Comparison of ENCODE assay signal across 8 cellular contexts in the genomic region with DNA sequence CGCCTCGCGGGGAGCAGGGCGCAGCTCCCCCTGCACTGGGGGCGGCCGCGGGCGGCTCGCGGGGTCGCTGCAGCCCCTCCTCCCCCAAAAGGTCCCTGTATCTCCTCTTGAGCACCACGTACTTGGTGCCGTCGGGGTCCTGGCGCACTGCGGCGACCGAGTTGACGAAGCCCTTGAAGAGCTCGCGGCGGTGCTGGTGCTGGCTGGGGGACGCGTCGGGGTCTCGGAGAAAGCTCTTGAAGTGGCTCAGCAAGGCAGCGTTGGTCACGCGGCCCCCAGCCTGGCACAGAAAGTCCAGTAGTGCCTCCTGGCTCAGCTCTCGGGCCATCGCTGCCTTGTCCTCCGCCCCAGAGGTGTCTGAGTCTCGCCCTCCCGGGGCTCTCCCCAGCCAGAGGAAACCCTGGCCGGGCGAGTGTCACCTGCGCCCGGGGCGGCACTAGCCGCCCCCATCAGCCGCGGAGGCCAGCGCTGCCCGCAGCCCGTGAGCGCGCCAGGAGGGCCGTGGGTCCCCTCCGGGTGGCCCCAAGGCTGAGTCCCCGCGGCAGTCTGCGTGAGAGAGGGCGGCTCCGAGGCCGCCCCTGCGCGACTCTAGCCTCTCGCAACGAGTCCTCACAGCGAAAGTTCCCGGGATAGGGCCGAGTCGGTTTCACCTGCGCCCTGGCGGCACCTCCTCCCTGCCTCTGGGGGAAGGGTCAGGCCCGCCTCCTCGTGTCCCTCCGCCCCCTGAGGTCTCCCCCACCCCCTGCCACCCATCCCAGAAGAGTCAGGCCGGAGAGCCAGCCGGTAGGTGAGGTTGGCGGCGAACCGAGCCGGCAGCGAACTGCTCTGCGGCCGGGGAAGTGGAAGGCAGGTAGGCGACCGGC. TPM values are rescaled to one million over a fixed set of nuclear protein-coding genes. Genes with fewer than 3 reads are reported as not detected.
DNase-seq lines count a peak whose midpoint lies in the region; ATAC-seq, FAIRE-seq and TF ChIP-seq lines count a peak whose summit lies in the region.

A gene with protein sequence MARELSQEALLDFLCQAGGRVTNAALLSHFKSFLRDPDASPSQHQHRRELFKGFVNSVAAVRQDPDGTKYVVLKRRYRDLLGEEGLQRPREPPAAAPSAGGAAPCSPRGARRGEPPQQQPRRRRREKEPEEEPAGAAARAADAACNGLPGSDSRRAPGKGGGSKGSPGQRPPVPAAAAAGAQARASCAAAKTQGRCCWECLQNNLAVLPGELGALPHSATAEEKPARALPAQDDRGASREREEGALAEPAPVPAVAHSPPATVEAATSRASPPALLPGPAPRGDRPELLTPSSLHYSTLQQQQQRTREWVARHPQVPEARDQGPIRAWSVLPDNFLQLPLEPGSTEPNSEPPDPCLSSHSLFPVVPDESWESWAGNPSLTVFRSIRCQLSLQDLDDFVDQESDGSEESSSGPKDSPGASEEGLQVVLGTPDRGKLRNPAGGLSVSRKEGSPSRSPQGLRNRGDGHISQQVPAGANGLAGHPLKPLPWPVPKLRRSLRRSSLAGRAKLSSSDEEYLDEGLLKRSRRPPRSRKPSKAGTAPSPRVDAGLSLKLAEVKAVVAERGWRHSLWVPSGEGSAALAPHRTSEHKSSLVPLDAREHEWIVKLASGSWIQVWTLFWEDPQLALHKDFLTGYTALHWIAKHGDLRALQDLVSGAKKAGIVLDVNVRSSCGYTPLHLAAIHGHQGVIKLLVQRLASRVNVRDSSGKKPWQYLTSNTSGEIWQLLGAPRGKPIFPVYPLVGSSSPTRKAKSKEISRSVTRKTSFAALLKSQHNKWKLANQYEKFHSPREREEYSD (minus strand): TSS at position 623 of the 863 bp plus-strand sequence. CDS start 295 bp downstream, at position 328.

- H3K27ac ChIP-seq in HUES6 (ENCODE audit: low read depth, low read length) (no peak within 1 kb of the TSS), stomach smooth muscle (ENCODE audit: low read length) (no peak within 1 kb of the TSS)

- H3K9me3 Mint-ChIP-seq in memory B cell, result no peaks in the 10 kb centered on the region

- H3K4me3 ChIP-seq in HUES6 (ENCODE audit: low read depth, low read length) (peak within 1 kb of the TSS; percentile 78), stomach smooth muscle (ENCODE audit: low read length in 2 of 2) (peak within 1 kb of the TSS; percentile 59 to 73)

- H3K27ac Mint-ChIP-seq in memory B cell, result no peak within 1 kb of the TSS

- H3K36me3 ChIP-seq in HUES6 (ENCODE audit: control insufficient read depth, insufficient read depth, low read length), result no peaks in the 10 kb centered on the region
- H3K36me3 ChIP-seq in stomach smooth muscle (ENCODE audit: control insufficient read depth in 2 of 2, insufficient read depth in 2 of 2, low read length in 2 of 2), result no peaks in the 10 kb centered on the region

- H3K4me1 Mint-ChIP-seq in memory B cell, result peaks cover 5% of the 10 kb centered on the region

- 0 out of 2 replicates have a peak, but pooled peaks cover 4% of the 10 kb centered on the region for H3K4me1 ChIP-seq in HUES6 (ENCODE audit: control insufficient read depth, insufficient read depth, low read length)
- peaks cover 9% of the 10 kb centered on the region for H3K4me1 ChIP-seq in stomach smooth muscle (ENCODE audit: control insufficient read depth, insufficient read depth, low read length)

- no peaks in the 10 kb centered on the region for H3K36me3 Mint-ChIP-seq in memory B cell

- TF ChIP-seq POLR2A in GM12892 (IDR thresholded peaks at IDR 0.05; ENCODE audit: low read depth, low read length), result no peak; the same call in 1 of the 2 replicates

- H3K9me3 ChIP-seq in HUES6 (ENCODE audit: control insufficient read depth, insufficient read depth, low read depth, low read length), result no peaks in the 10 kb centered on the region
- H3K9me3 ChIP-seq in stomach smooth muscle (ENCODE audit: control insufficient read depth in 2 of 2, low read length in 2 of 2), result no peaks in the 10 kb centered on the region

- peak within 1 kb of the TSS; percentile 52 for H3K4me3 Mint-ChIP-seq in memory B cell

- FAIRE-seq in GM12892 (lab: Jason Lieb, UNC), result peak; percentile 88

- H3K9ac ChIP-seq in HUES6 (ENCODE audit: low read length), result peak within 1 kb of the TSS; percentile 37
- no peak within 1 kb of the TSS for H3K9ac ChIP-seq in stomach smooth muscle (ENCODE audit: low read length in 2 of 2)

- DNase-seq in GM12892 (ENCODE audit: insufficient read length) (peak; percentile 44), dermis blood vessel endothelial cell (peak; percentile 16), memory B cell (ENCODE audit: low spot score in 2 of 2) (peak in 1 of 2 donors; percentile 13), H4 (ENCODE audit: low spot score) (no peak)

- H3K27me3 Mint-ChIP-seq in memory B cell, result peaks cover 18% of the 10 kb centered on the region

- ATAC-seq in activated CD4-positive, CD25-positive, alpha-beta regulatory T cell treated with anti-CD3 and anti-CD28 coated beads, Interleukin-2, amount 50 U/mL, for 24 hours, result peak; percentile 53
- peak; percentile 53 for ATAC-seq in memory B cell (ENCODE audit: low read depth)
- ATAC-seq in GM21528 (IDR thresholded peaks at IDR 0.05; ENCODE audit: low FRiP score, unreplicated experiment), result no peak

- H3K27me3 ChIP-seq in HUES6 (ENCODE audit: control insufficient read depth, insufficient read depth, low read length) (peaks cover 74% of the 10 kb centered on the region), stomach smooth muscle (ENCODE audit: control insufficient read depth in 1 of 2, insufficient read depth in 2 of 2, low read length in 2 of 2) (peaks cover 20 to 31% of the 10 kb centered on the region in 2 donors)

RNA-seq across cellular contexts. Expression of the gene that starts here (rescaled TPM):
- 0.78 TPM for polyA plus RNA-seq in GM12892 (2012; ENCODE audit: missing spikeins)
- under 0.01 TPM in 1 of 2 replicates, not detected in the other for total RNA-seq in dermis blood vessel endothelial cell
- 0.04 TPM in 1 of 2 replicates, not detected in the other for total RNA-seq in H4 (2014; rRNA removed; shearing (Covaris generic))

Comparison
In these comparisons a context has a peak if more than half of its experiments do, and no peak if none do; other contexts are left out.
1. Peak in DNase-seq in dermis blood vessel endothelial cell; RNA of the gene not detected or under 1 TPM.